Comparison of ENCODE assay signal across 8 cellular contexts in the genomic region with DNA sequence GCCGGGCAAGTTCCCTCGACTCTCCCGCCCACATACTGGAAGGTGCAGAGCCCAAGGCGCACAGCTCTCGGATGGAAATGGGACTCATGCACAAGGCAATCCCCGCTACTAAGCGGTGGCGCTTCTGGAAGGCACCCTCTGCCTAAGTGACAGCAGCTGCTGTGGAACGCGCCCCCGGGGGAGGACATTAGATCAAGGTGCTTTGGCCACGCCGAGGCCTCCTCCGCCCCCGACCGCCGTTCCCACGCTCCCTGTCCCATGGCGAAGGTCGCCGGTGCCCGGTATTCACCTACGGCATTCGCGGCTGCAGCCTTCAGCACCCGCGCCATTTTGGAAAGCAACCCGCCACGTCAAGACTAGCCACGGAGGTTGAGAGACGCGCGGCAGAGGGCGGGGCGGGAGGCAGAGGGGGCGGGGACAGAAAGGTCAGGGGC. TPM values are rescaled to one million over a fixed set of nuclear protein-coding genes. Genes with fewer than 3 reads are reported as not detected.
DNase-seq lines count a peak whose midpoint lies in the region; ATAC-seq, FAIRE-seq and TF ChIP-seq lines count a peak whose summit lies in the region.

A gene (minus strand): TSS at position 339 of the 434 bp plus-strand sequence. CDS start 10 bp downstream, at position 329.

- H3K4me1 ChIP-seq in RWPE2 (ENCODE audit: insufficient read depth, poor library complexity, severe bottlenecking) (peaks cover 11% of the 10 kb centered on the region), osteoblast (ENCODE audit: insufficient read depth, low read length) (peaks cover 17% of the 10 kb centered on the region), tibial artery (peaks cover 0 to 40% (median 33%) of the 10 kb centered on the region in 4 donors)

- peaks cover 36% of the 10 kb centered on the region for H3K36me3 ChIP-seq in RWPE2 (ENCODE audit: low read depth)
- peaks cover 10% of the 10 kb centered on the region for H3K36me3 ChIP-seq in osteoblast (ENCODE audit: insufficient read depth, low read length)
- peaks cover 4 to 12% (median 12%) of the 10 kb centered on the region in 3 donors for H3K36me3 ChIP-seq in tibial artery

- TF ChIP-seq CTCF in RWPE2 (IDR thresholded peaks at IDR 0.05; ENCODE audit: poor library complexity, severe bottlenecking) (no peak), osteoblast (IDR thresholded peaks at IDR 0.05; ENCODE audit: extremely low read depth, low read depth, low read length) (no peak), tibial artery (IDR thresholded peaks at IDR 0.05) (peak in 1 of 2 experiments; percentile 11)

- peak within 1 kb of the TSS; percentile 90 for H3K4me3 ChIP-seq in RWPE2 (ENCODE audit: severe bottlenecking)
- peak within 1 kb of the TSS; percentile 99 for H3K4me3 ChIP-seq in osteoblast (ENCODE audit: insufficient read depth, low read length)
- peak within 1 kb of the TSS; percentile 78 to 94 for H3K4me3 ChIP-seq in tibial artery

- peaks cover 69% of the 10 kb centered on the region for H3K79me2 ChIP-seq in osteoblast (ENCODE audit: insufficient read depth, low read length)

- H4K20me1 ChIP-seq in osteoblast (ENCODE audit: insufficient read depth, low read length) = peaks cover 16% of the 10 kb centered on the region

- DNase-seq in ELR (ENCODE audit: low read depth) (peak; percentile 90), GOT3 (lab: John Stamatoyannopoulos, UW) (peak; percentile 87), Kasumi-1 (lab: John Stamatoyannopoulos, UW) (peak; percentile 84 to 90), RWPE2 (ENCODE audit: low spot score) (peak; percentile 83), activated gamma-delta T cell (lab: John Stamatoyannopoulos, UW) (peak; percentile 69), frontal cortex (ENCODE audit: low spot score in 2 of 2) (peak; percentile 71 to 80), osteoblast (ENCODE audit: insufficient read length, low spot score, missing footprints) (peak; percentile 91), tibial artery (peak; percentile 88 to 94)

- no peaks in the 10 kb centered on the region for H3K27me3 ChIP-seq in RWPE2 (ENCODE audit: insufficient read depth, poor library complexity, severe bottlenecking)
- H3K27me3 ChIP-seq in osteoblast (ENCODE audit: insufficient read depth, low read length) = no peaks in the 10 kb centered on the region
- H3K27me3 ChIP-seq in tibial artery = no peaks in the 10 kb centered on the region

- H3K27ac ChIP-seq in RWPE2 (ENCODE audit: poor library complexity, severe bottlenecking) = peak within 1 kb of the TSS; percentile 64
- peak within 1 kb of the TSS; percentile 96 for H3K27ac ChIP-seq in osteoblast (ENCODE audit: low read depth, low read length)
- peak within 1 kb of the TSS; percentile 92 for H3K27ac ChIP-seq in tibial artery

- peak within 1 kb of the TSS; percentile 82 for H3K4me2 ChIP-seq in osteoblast (ENCODE audit: insufficient read depth, low read length)

- H2AFZ ChIP-seq in osteoblast (ENCODE audit: low read length) = peak within 1 kb of the TSS; percentile 98

- no peak for FAIRE-seq in frontal cortex (lab: Jason Lieb, UNC)

- H3K9me3 ChIP-seq in RWPE2 (ENCODE audit: severe bottlenecking) (no peaks in the 10 kb centered on the region), osteoblast (ENCODE audit: low read depth, low read length) (no peaks in the 10 kb centered on the region), tibial artery (no peaks in the 10 kb centered on the region)

- intact Hi-C loops in tibial artery (cut with DNase I; ENCODE audit: low total_unique reads) = no loop called here

- peak; percentile 86 for ATAC-seq in RWPE2 (ENCODE audit: low read depth)

RNA-seq across cellular contexts. Expression of the gene that starts here (rescaled TPM):
- total RNA-seq in frontal cortex = 8.6 TPM
- total RNA-seq in osteoblast = 21.4 and 24.2 TPM in 2 replicates

Comparison
In these comparisons a context has a peak if more than half of its experiments do, and no peak if none do; other contexts are left out.
1. Peak in every context shown above with its lines: DNase-seq, ATAC-seq, H3K4me3 ChIP-seq and H3K27ac ChIP-seq.